Comparison of ENCODE assay signal across 8 cellular contexts in the genomic region with DNA sequence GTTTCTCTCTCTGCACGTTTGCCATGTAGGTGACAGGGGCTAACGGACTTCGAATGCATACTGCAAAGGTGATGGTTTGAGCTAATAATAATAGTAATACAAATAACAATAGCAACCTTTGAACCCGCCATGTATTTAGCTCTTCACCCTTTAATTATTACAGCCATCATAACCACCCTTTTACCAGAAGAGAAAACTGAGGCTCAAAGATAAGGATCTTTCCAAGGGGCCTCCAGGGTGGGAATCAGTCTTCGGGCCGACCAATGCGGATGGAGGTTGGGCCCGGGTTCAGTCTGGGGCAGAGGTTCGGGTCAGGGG. TPM values are rescaled to one million over a fixed set of nuclear protein-coding genes. Genes with fewer than 3 reads are reported as not detected.
DNase-seq lines count a peak whose midpoint lies in the region; ATAC-seq, FAIRE-seq and TF ChIP-seq lines count a peak whose summit lies in the region.

No MANE protein-coding gene starts in this region.

- H3K27ac ChIP-seq in GM12878 (ENCODE audit: control insufficient read depth, insufficient read depth) (peak overlapping the region; percentile 47), upper lobe of left lung (peak overlapping the region; percentile 83 to 92 (median 88))

- no peak for ATAC-seq in GM12878
- no peak for ATAC-seq in memory B cell (ENCODE audit: low read depth)
- ATAC-seq in upper lobe of left lung (ENCODE audit: low FRiP score in 2 of 2), result no peak
- no peak for ATAC-seq in left lobe of liver

- FAIRE-seq in GM12878 (lab: Jason Lieb, UNC), result no peak

- no peaks in the 10 kb centered on the region for H3K27me3 Mint-ChIP-seq in activated naive CD4-positive, alpha-beta T cell treated with anti-CD3 and anti-CD28 coated beads, Interleukin-2, amount 50 U/mL, for 24 hours
- H3K27me3 Mint-ChIP-seq in memory B cell, result no peaks in the 10 kb centered on the region

- TF ChIP-seq EP300 in GM12878 (IDR thresholded peaks at IDR 0.05; ENCODE audit: borderline replicate concordance in 1 of 2, control insufficient read depth in 1 of 2, low read depth in 2 of 2, low read length in 2 of 2) (no peak), upper lobe of left lung (IDR thresholded peaks at IDR 0.05) (no peak)

- no peak for TF ChIP-seq RAD21 in GM12878 (IDR thresholded peaks at IDR 0.05; ENCODE audit: insufficient read depth, low read depth, low read length)

- H3K27me3 ChIP-seq in GM12878 (replicated peaks in 1 of 2; ENCODE audit: control insufficient read depth in 2 of 2, insufficient read depth in 2 of 2, low read length in 1 of 2) (no peaks in the 10 kb centered on the region), upper lobe of left lung (no peaks in the 10 kb centered on the region)

- POLR2A ChIA-PET in GM12878 (lab: Charles Lee), result interaction anchor here (0.6 to 2.7 kb wide), 16 partner anchors 11 to 185 kb away, joined by 3 to 12 read pairs (median 4); a partner anchor contains a TSS

- DNase-seq in activated naive CD4-positive, alpha-beta T cell (lab: John Stamatoyannopoulos, UW), result no peak
- no peak for DNase-seq in GM12878 (ENCODE audit: low read depth, low spot score)
- DNase-seq in memory B cell (ENCODE audit: low spot score in 2 of 2), result no peak
- DNase-seq in upper lobe of left lung, result no peak
- no peak for DNase-seq in NOMO-1 treated with dmso at 0.1 percent for 144 hours (lab: John Stamatoyannopoulos, UW; ENCODE audit: unreplicated experiment)
- no peak for DNase-seq in AG08395 (ENCODE audit: low spot score)
- DNase-seq in left lobe of liver (ENCODE audit: low spot score), result no peak

- peak overlapping the region; percentile 92 for H3K4me2 ChIP-seq in GM12878 (ENCODE audit: control insufficient read depth, insufficient read depth)

- BruUV-seq in GM12878 (replicated peaks; lab: Mats Ljungman, UMichigan), result TSS peak; percentile 89

- no peaks in the 10 kb centered on the region for H4K20me1 ChIP-seq in GM12878 (ENCODE audit: control insufficient read depth, insufficient read depth)

- peak overlapping the region; percentile 85 for H3K4me3 ChIP-seq in GM12878
- H3K4me3 ChIP-seq in upper lobe of left lung, result peak overlapping the region; percentile 65 to 97 (median 90)

- peak overlapping the region; percentile 76 for H3K9ac ChIP-seq in GM12878 (ENCODE audit: control insufficient read depth, insufficient read depth, low read length)

- H3K9me3 ChIP-seq in GM12878 (replicated peaks; ENCODE audit: control insufficient read depth, insufficient read depth, low read length), result no peaks in the 10 kb centered on the region
- H3K9me3 ChIP-seq in upper lobe of left lung, result no peaks in the 10 kb centered on the region

- no peaks in the 10 kb centered on the region for H3K9me3 Mint-ChIP-seq in activated naive CD4-positive, alpha-beta T cell treated with anti-CD3 and anti-CD28 coated beads, Interleukin-2, amount 50 U/mL, for 24 hours
- no peaks in the 10 kb centered on the region for H3K9me3 Mint-ChIP-seq in memory B cell

- H3K4me1 ChIP-seq in GM12878 (ENCODE audit: control insufficient read depth, insufficient read depth, low read length), result peaks cover 4% of the 10 kb centered on the region; the same call in 1 of the 2 replicates
- H3K4me1 ChIP-seq in upper lobe of left lung, result peaks cover 22 to 35% (median 24%) of the 10 kb centered on the region in 4 donors

- H3K79me2 ChIP-seq in GM12878 (ENCODE audit: control insufficient read depth, insufficient read depth, low read length), result peaks cover 29% of the 10 kb centered on the region

- peaks cover 48% of the 10 kb centered on the region for H3K4me1 Mint-ChIP-seq in activated naive CD4-positive, alpha-beta T cell treated with anti-CD3 and anti-CD28 coated beads, Interleukin-2, amount 50 U/mL, for 24 hours
- H3K4me1 Mint-ChIP-seq in memory B cell, result peaks cover 22% of the 10 kb centered on the region

- peak overlapping the region; percentile 98; the same call in 1 of the 2 replicates for H2AFZ ChIP-seq in GM12878 (ENCODE audit: control insufficient read depth, low read depth, low read length)

- H3K36me3 ChIP-seq in GM12878 (ENCODE audit: control insufficient read depth in 2 of 2, insufficient read depth in 2 of 2, low read length in 1 of 2) (peaks cover 0 to 5% of the 10 kb centered on the region in 2 experiments; a peak in 2 of 4 replicates), upper lobe of left lung (peaks cover 0 to 12% (median 2%) of the 10 kb centered on the region in 4 donors)

- peak overlapping the region; percentile 95 for H3K4me3 Mint-ChIP-seq in activated naive CD4-positive, alpha-beta T cell treated with anti-CD3 and anti-CD28 coated beads, Interleukin-2, amount 50 U/mL, for 24 hours
- peak overlapping the region; percentile 95 for H3K4me3 Mint-ChIP-seq in memory B cell

- SMC1A ChIA-PET in GM12878 (lab: Charles Lee; ENCODE audit: uncharacterized antibody, unreplicated experiment), result interaction anchor here (0.9 to 3.9 kb wide), 29 partner anchors 9 to 176 kb away, joined by 3 to 29 read pairs (median 5); a partner anchor contains a TSS

- intact Hi-C loops in GM12878 (cut with micrococcal nuclease; ENCODE audit: unreplicated experiment), result loop anchor here (1.0 to 10.0 kb wide), 2 partner anchors 106 to 115 kb away; no protein-coding TSS in a partner anchor

- peaks cover 4% of the 10 kb centered on the region for H3K36me3 Mint-ChIP-seq in activated naive CD4-positive, alpha-beta T cell treated with anti-CD3 and anti-CD28 coated beads, Interleukin-2, amount 50 U/mL, for 24 hours
- H3K36me3 Mint-ChIP-seq in memory B cell, result no peaks in the 10 kb centered on the region

- H3K27ac Mint-ChIP-seq in activated naive CD4-positive, alpha-beta T cell treated with anti-CD3 and anti-CD28 coated beads, Interleukin-2, amount 50 U/mL, for 24 hours, result peak overlapping the region; percentile 93
- H3K27ac Mint-ChIP-seq in memory B cell, result peak overlapping the region; percentile 89

- CTCF ChIA-PET in GM12878 (lab: Yijun Ruan, JAX), result interaction anchor here (0.7 to 4.0 kb wide), 29 partner anchors 10 to 238 kb away, joined by 3 to 21 read pairs (median 5); a partner anchor contains a TSS

- in situ Hi-C loops in GM12878 (cut with MboI), result loop anchor here (5.0 kb wide), 1 partner anchor 166 kb away; no protein-coding TSS in a partner anchor

- under 1% methylated on average over 9 of the region's 9 CpGs for WGBS in GM12878 (ENCODE audit: insufficient coverage, insufficient replicate concordance, low lambda C conversion rate, missing lambda C conversion rate)
- WGBS in upper lobe of left lung, 2 donors, result 6 to 10% methylated on average over 8 to 9 of the region's 9 CpGs

- RAD21 ChIA-PET in GM12878 (lab: Charles Lee; ENCODE audit: unreplicated experiment), result interaction anchor here (0.6 to 3.8 kb wide), 23 partner anchors 17 to 227 kb away, joined by 3 to 24 read pairs (median 5); a partner anchor contains a TSS

- TF ChIP-seq CTCF in GM12878 (IDR thresholded peaks at IDR 0.05 in 2 of 3, conservative IDR thresholded peaks at IDR 0.05 in 1 of 3; ENCODE audit: control insufficient read depth in 2 of 3, extremely low read depth in 1 of 3, insufficient read depth in 1 of 3, low read depth in 3 of 3, low read length in 3 of 3) (no peak), upper lobe of left lung (IDR thresholded peaks at IDR 0.05) (no peak)

- no peak for TF ChIP-seq POLR2A in GM12878 (IDR thresholded peaks at IDR 0.05; ENCODE audit: low read depth, low read length)
- TF ChIP-seq POLR2A in upper lobe of left lung (IDR thresholded peaks at IDR 0.05), result no peak

RNA-seq across cellular contexts. Expression of a gene that starts 0.5 kb away (rescaled TPM):
- 8.5 and 10.7 TPM in 2 replicates for total RNA-seq in GM12878 (2013; cell fraction: nucleolus; rRNA removed)
- 57.8 and 62.2 TPM in 2 replicates for total RNA-seq in GM12878 (2014; rRNA removed)
- 34.1 and 36.4 TPM in 2 replicates for total RNA-seq in GM12878 (2014; rRNA removed; fragmentation: Illumina TruSeq; extraction: Trizol)
- total RNA-seq in GM12878 (2021), result 34.8 and 36.7 TPM in 2 replicates
- polyA plus RNA-seq in GM12878 (2011; ENCODE audit: low read depth), result 12.9 TPM
- polyA plus RNA-seq in GM12878 (2011; rRNA removed), result 27.8 and 40.0 TPM in 2 replicates
- 22.4 and 24.5 TPM in 2 replicates for polyA plus RNA-seq in GM12878 (2011; cell fraction: cytosol; rRNA removed)
- polyA plus RNA-seq in GM12878 (2011; cell fraction: nucleus; rRNA removed), result 6.1 and 6.5 TPM in 2 replicates
- polyA plus RNA-seq in GM12878 (2012), result 20.6 and 23.0 TPM in 2 replicates
- 31.3 and 37.3 TPM in 2 replicates for polyA plus RNA-seq in GM12878 (2014; fragmentation: Illumina TruSeq; extraction: Trizol)
- polyA plus RNA-seq in GM12878 (2014; fragmentation: Nextera tagmentation; extraction: Ambion mirVana), result 10 to 100 TPM; 23.5 to 29.9 TPM
- polyA plus RNA-seq in GM12878 (2014; rRNA removed), result 47.5 and 49.2 TPM in 2 replicates
- polyA plus RNA-seq in GM12878 (2016; fragmentation: Nextera tagmentation; extraction: Ambion mirVana), result 10 to 100 TPM; 63.5 to 72.0 TPM
- 8.9 and 9.1 TPM in 2 replicates for polyA minus RNA-seq in GM12878 (2011; rRNA and poly(A)+ RNA removed)
- 6.3 and 9.1 TPM in 2 replicates for polyA minus RNA-seq in GM12878 (2011; cell fraction: cytosol; rRNA and poly(A)+ RNA removed)
- polyA minus RNA-seq in GM12878 (2011; cell fraction: nucleus; rRNA and poly(A)+ RNA removed), result 3.9 and 9.2 TPM in 2 replicates
- 10 to 100 TPM in 4 of 6 donors, 1 to 10 TPM in 2; 2.1 to 18.5 (median 13.3) TPM for total RNA-seq in upper lobe of left lung
- 9.9 TPM for total RNA-seq in left lobe of liver

RNA-seq across cellular contexts. Expression of a gene that starts 39.8 kb away (rescaled TPM):
- total RNA-seq in GM12878 (2013; cell fraction: nucleolus; rRNA removed), result 49.0 and 65.6 TPM in 2 replicates
- 9.9 and 10.8 TPM in 2 replicates for total RNA-seq in GM12878 (2014; rRNA removed)
- total RNA-seq in GM12878 (2014; rRNA removed; fragmentation: Illumina TruSeq; extraction: Trizol), result 32.7 and 35.2 TPM in 2 replicates
- total RNA-seq in GM12878 (2021), result 51.2 and 53.8 TPM in 2 replicates
- 58.2 TPM for polyA plus RNA-seq in GM12878 (2011; ENCODE audit: low read depth)
- polyA plus RNA-seq in GM12878 (2011; rRNA removed), result 54.7 and 81.9 TPM in 2 replicates
- 11.7 and 15.8 TPM in 2 replicates for polyA plus RNA-seq in GM12878 (2011; cell fraction: cytosol; rRNA removed)
- 24.4 and 24.5 TPM in 2 replicates for polyA plus RNA-seq in GM12878 (2011; cell fraction: nucleus; rRNA removed)
- 82.0 and 83.7 TPM in 2 replicates for polyA plus RNA-seq in GM12878 (2012)
- polyA plus RNA-seq in GM12878 (2014; fragmentation: Illumina TruSeq; extraction: Trizol), result 67.8 and 75.5 TPM in 2 replicates
- polyA plus RNA-seq in GM12878 (2014; fragmentation: Nextera tagmentation; extraction: Ambion mirVana), result 100 to 1,000 TPM; 126 to 154 TPM
- 18.8 and 25.4 TPM in 2 replicates for polyA plus RNA-seq in GM12878 (2014; rRNA removed)
- polyA plus RNA-seq in GM12878 (2016; fragmentation: Nextera tagmentation; extraction: Ambion mirVana), result 100 to 1,000 TPM; 175 to 179 TPM
- 8.1 and 15.1 TPM in 2 replicates for polyA minus RNA-seq in GM12878 (2011; rRNA and poly(A)+ RNA removed)
- polyA minus RNA-seq in GM12878 (2011; cell fraction: cytosol; rRNA and poly(A)+ RNA removed), result 18.6 and 23.9 TPM in 2 replicates
- 8.8 and 16.2 TPM in 2 replicates for polyA minus RNA-seq in GM12878 (2011; cell fraction: nucleus; rRNA and poly(A)+ RNA removed)
- 100 to 1,000 TPM in 1 of 6 donors, 10 to 100 TPM in 5; 34.6 to 146 (median 70.7) TPM for total RNA-seq in upper lobe of left lung
- 26.6 TPM for total RNA-seq in left lobe of liver

RNA-seq across cellular contexts. Expression of a gene that starts 44.2 kb away (rescaled TPM):
- 2.6 and 4.6 TPM in 2 replicates for total RNA-seq in GM12878 (2013; cell fraction: nucleolus; rRNA removed)
- 0.27 and 0.85 TPM in 2 replicates for total RNA-seq in GM12878 (2014; rRNA removed)
- 0.54 and 1.9 TPM in 2 replicates for total RNA-seq in GM12878 (2014; rRNA removed; fragmentation: Illumina TruSeq; extraction: Trizol)
- 0.59 and 1.5 TPM in 2 replicates for total RNA-seq in GM12878 (2021)
- 3.1 TPM for polyA plus RNA-seq in GM12878 (2011; ENCODE audit: low read depth)
- 2.3 and 3.4 TPM in 2 replicates for polyA plus RNA-seq in GM12878 (2011; rRNA removed)
- 0.47 and 0.54 TPM in 2 replicates for polyA plus RNA-seq in GM12878 (2011; cell fraction: cytosol; rRNA removed)
- 1.1 TPM in 2 replicates for polyA plus RNA-seq in GM12878 (2011; cell fraction: nucleus; rRNA removed)
- polyA plus RNA-seq in GM12878 (2012), result 0.99 and 2.4 TPM in 2 replicates
- polyA plus RNA-seq in GM12878 (2014; fragmentation: Illumina TruSeq; extraction: Trizol), result 1.00 and 2.1 TPM in 2 replicates
- 1 to 10 TPM; 2.5 to 3.0 TPM for polyA plus RNA-seq in GM12878 (2014; fragmentation: Nextera tagmentation; extraction: Ambion mirVana)
- 0.46 and 0.72 TPM in 2 replicates for polyA plus RNA-seq in GM12878 (2014; rRNA removed)
- polyA plus RNA-seq in GM12878 (2016; fragmentation: Nextera tagmentation; extraction: Ambion mirVana), result 1 to 10 TPM; 1.1 to 1.3 TPM
- polyA minus RNA-seq in GM12878 (2011; rRNA and poly(A)+ RNA removed), result 0.36 and 1.1 TPM in 2 replicates
- polyA minus RNA-seq in GM12878 (2011; cell fraction: cytosol; rRNA and poly(A)+ RNA removed), result not detected in 2 replicates
- not detected in 2 replicates for polyA minus RNA-seq in GM12878 (2011; cell fraction: nucleus; rRNA and poly(A)+ RNA removed)
- total RNA-seq in upper lobe of left lung, result 1 to 10 TPM in 4 of 6 donors, under 1 TPM in 1, not detected in 1; 0.46 to 3.7 (median 2.2) TPM
- 1.2 TPM for total RNA-seq in left lobe of liver
